Comparison of ENCODE assay signal across 8 cellular contexts in genomic region chr9:110048473-110048975, GRCh38.
DNase-seq lines count a peak whose midpoint lies in the region; ATAC-seq and TF ChIP-seq lines count a peak whose summit lies in the region.

No MANE protein-coding gene starts in this region.

- H3K4me1 ChIP-seq in endodermal cell (ENCODE audit: control insufficient read depth, insufficient read depth, low read length) (no peaks in the 10 kb centered on the region), mononuclear cell (ENCODE audit: insufficient read depth, low read length) (peaks cover 43% of the 10 kb centered on the region)

- no peaks in the 10 kb centered on the region for H3K36me3 Mint-ChIP-seq in endodermal cell (ENCODE audit: low read depth)

- DNase-seq in AG08395 (ENCODE audit: low spot score), result peak; percentile 85
- DNase-seq in NCI-H82 (lab: John Stamatoyannopoulos, UW), result peak; percentile 84
- peak; percentile 80 for DNase-seq in activated CD8-positive, alpha-beta memory T cell treated with anti-CD3 and anti-CD28 coated beads for 24 hours
- peak; percentile 90 for DNase-seq in endodermal cell
- peak; percentile 57 for DNase-seq in stimulated activated CD8-positive, alpha-beta memory T cell treated with anti-CD3 and anti-CD28 coated beads, Interleukin-4, amount 100 ng/mL, for 24 hours (ENCODE audit: low read depth)

- peak overlapping the region; percentile 38 for H3K9ac ChIP-seq in endodermal cell (ENCODE audit: extremely low read depth, low read length, poor library complexity, severe bottlenecking)

- H3K4me1 Mint-ChIP-seq in endodermal cell, result peaks cover 17% of the 10 kb centered on the region

- no peaks in the 10 kb centered on the region for H3K36me3 ChIP-seq in endodermal cell (ENCODE audit: control insufficient read depth, insufficient read depth, low read length)

- H3K9me3 Mint-ChIP-seq in endodermal cell, result no peaks in the 10 kb centered on the region

- TF ChIP-seq CTCF in endodermal cell (conservative IDR thresholded peaks at IDR 0.05), result no peak

- no peaks in the 10 kb centered on the region for H3K9me3 ChIP-seq in endodermal cell (ENCODE audit: control insufficient read depth, low read length)
- H3K9me3 ChIP-seq in mononuclear cell (ENCODE audit: low read depth, low read length), result no peaks in the 10 kb centered on the region

- WGBS in endodermal cell (ENCODE audit: insufficient coverage in 1 of 2, insufficient read length in 1 of 2), 2 experiments, result 0% methylated on average over 3 to 39 of the region's 39 CpGs

- peak overlapping the region; percentile 46 for H3K27ac Mint-ChIP-seq in endodermal cell

- peak overlapping the region; percentile 72 for H3K4me3 Mint-ChIP-seq in endodermal cell

- ATAC-seq in GM18907 (IDR thresholded peaks at IDR 0.05; ENCODE audit: unreplicated experiment) (peak; percentile 75), HG03103 (IDR thresholded peaks at IDR 0.05; ENCODE audit: low read depth, unreplicated experiment) (peak; percentile 65)

- peak overlapping the region; percentile 95 for H3K27ac ChIP-seq in endodermal cell (ENCODE audit: low read depth, low read length)

- peaks cover 47% of the 10 kb centered on the region for H3K27me3 Mint-ChIP-seq in endodermal cell (ENCODE audit: insufficient read depth)

- H3K4me3 ChIP-seq in endodermal cell (ENCODE audit: low read length) (peak overlapping the region; percentile 85), mononuclear cell (ENCODE audit: low read length) (peak overlapping the region; percentile 65)

- peaks cover 41% of the 10 kb centered on the region for H3K27me3 ChIP-seq in endodermal cell (ENCODE audit: control insufficient read depth, insufficient read depth, low read length, poor library complexity, severe bottlenecking)
- H3K27me3 ChIP-seq in mononuclear cell (ENCODE audit: insufficient read depth, low read length), result peaks cover 4% of the 10 kb centered on the region

Comparison
In these comparisons a context has a peak if more than half of its experiments do, and no peak if none do; other contexts are left out.
1. Peak in every context shown above with its lines: DNase-seq, ATAC-seq, H3K4me3 ChIP-seq and H3K27ac ChIP-seq.